In genomic region chr10:45308707-45309106, GRCh38 we compare ENCODE assay signal across 1 cellular context.
TF ChIP-seq lines count a peak whose summit lies in the region.

No MANE protein-coding gene starts in this region.

TF ChIP-seq in K562, 482 proteins besides CTCF, POLR2A, EP300 and RAD21 (continued from another document and continues in another):
- no peak for TF ChIP-seq MAX (CRISPR knock-in tag; IDR thresholded peaks at IDR 0.05)
- TF ChIP-seq LARP7 (IDR thresholded peaks at IDR 0.05), result no peak
- TF ChIP-seq ARID4B (CRISPR knock-in tag; IDR thresholded peaks at IDR 0.05), result no peak
- TF ChIP-seq ARID1B (IDR thresholded peaks at IDR 0.05), result peak; percentile 40
- TF ChIP-seq SETDB1 (IDR thresholded peaks at IDR 0.05; ENCODE audit: low read length), result no peak
- TF ChIP-seq DDX20 (tag; IDR thresholded peaks at IDR 0.05; ENCODE audit: low read depth), result no peak
- TF ChIP-seq NCOR1 (IDR thresholded peaks at IDR 0.05), result peak; percentile 29; the same call in 1 of the 2 replicates
- no peak for TF ChIP-seq ERF (CRISPR knock-in tag; IDR thresholded peaks at IDR 0.05)
- peak; percentile 63 for TF ChIP-seq DEAF1 (CRISPR knock-in tag; IDR thresholded peaks at IDR 0.05)
- TF ChIP-seq L3MBTL2 (IDR thresholded peaks at IDR 0.05), result no peak
- TF ChIP-seq PKNOX1 (IDR thresholded peaks at IDR 0.05), result peak; percentile 42
- no peak for TF ChIP-seq IRF2 (CRISPR knock-in tag; IDR thresholded peaks at IDR 0.05)
- TF ChIP-seq JUND (IDR thresholded peaks at IDR 0.05; ENCODE audit: borderline replicate concordance, low read depth, low read length), result no peak; the same call in 1 of the 2 replicates
- peak; percentile 53; the same call in 1 of the 3 replicates for TF ChIP-seq JUND (tag; IDR thresholded peaks at IDR 0.05; ENCODE audit: borderline replicate concordance, low read depth, low read length)
- TF ChIP-seq CBFA2T3 (IDR thresholded peaks at IDR 0.05), result peak; percentile 53; the same call in 1 of the 2 replicates
- TF ChIP-seq KDM1A (IDR thresholded peaks at IDR 0.05), result 0 out of 4 replicates have a peak, but pooled peaks of 1 of the 2 experiments have one; percentile 9
- TF ChIP-seq MEIS2 (IDR thresholded peaks at IDR 0.05; ENCODE audit: partially characterized antibody), result peak; percentile 55
- TF ChIP-seq SRSF9 (IDR thresholded peaks at IDR 0.05; ENCODE audit: borderline replicate concordance, low read depth, low read length), result no peak
- peak; percentile 59 for TF ChIP-seq TEAD4 (IDR thresholded peaks at IDR 0.05; ENCODE audit: low read length)
- no peak for TF ChIP-seq TEAD4 (CRISPR knock-in tag; IDR thresholded peaks at IDR 0.05; ENCODE audit: borderline replicate concordance)
- no peak for TF ChIP-seq ELF4 (CRISPR knock-in tag; IDR thresholded peaks at IDR 0.05)
- TF ChIP-seq ARID3B (CRISPR knock-in tag; IDR thresholded peaks at IDR 0.05; ENCODE audit: borderline replicate concordance), result no peak
- TF ChIP-seq PBX2 (CRISPR knock-in tag; IDR thresholded peaks at IDR 0.05; ENCODE audit: low read depth), result no peak
- TF ChIP-seq PBX2 (tag; conservative IDR thresholded peaks at IDR 0.05; ENCODE audit: low read depth), result peak; percentile 79
- no peak for TF ChIP-seq AFF4 (CRISPR knock-in tag; IDR thresholded peaks at IDR 0.05)
- no peak for TF ChIP-seq ZNF224 (CRISPR knock-in tag; IDR thresholded peaks at IDR 0.05)
- no peak for TF ChIP-seq HMG20A (CRISPR knock-in tag; conservative IDR thresholded peaks at IDR 0.05)
- 0 out of 4 replicates have a peak, but pooled peaks of 1 of the 2 experiments have one; percentile 16 for TF ChIP-seq RCOR1 (IDR thresholded peaks at IDR 0.05; ENCODE audit: borderline replicate concordance in 1 of 2, low read depth in 2 of 2, low read length in 2 of 2)
- TF ChIP-seq SMC3 (conservative IDR thresholded peaks at IDR 0.05; ENCODE audit: insufficient read depth, low read depth, low read length), result peak; percentile 36; the same call in 1 of the 2 replicates
- no peak for TF ChIP-seq ZNF408 (CRISPR knock-in tag; IDR thresholded peaks at IDR 0.05; ENCODE audit: low read depth)
- no peak for TF ChIP-seq ZBTB11 (CRISPR knock-in tag; IDR thresholded peaks at IDR 0.05)
- TF ChIP-seq GMEB1 (CRISPR knock-in tag; IDR thresholded peaks at IDR 0.05), result no peak
- no peak for TF ChIP-seq NFATC3 (IDR thresholded peaks at IDR 0.05)
- TF ChIP-seq RNF2 (IDR thresholded peaks at IDR 0.05), result no peak
- peak; percentile 23; the same call in 1 of the 2 replicates for TF ChIP-seq BCOR (IDR thresholded peaks at IDR 0.05)
- no peak for TF ChIP-seq HMG20B (CRISPR knock-in tag; IDR thresholded peaks at IDR 0.05)
- TF ChIP-seq DACH1 (IDR thresholded peaks at IDR 0.05; ENCODE audit: partially characterized antibody), result peak; percentile 25
- no peak for TF ChIP-seq ZNF668 (CRISPR knock-in tag; IDR thresholded peaks at IDR 0.05)
- peak; percentile 58; the same call in 1 of the 2 replicates for TF ChIP-seq ZNF766 (CRISPR knock-in tag; conservative IDR thresholded peaks at IDR 0.05)
- peak; percentile 26; the same call in 1 of the 2 replicates for TF ChIP-seq SOX6 (IDR thresholded peaks at IDR 0.05)
